Comparison of ENCODE assay signal across 1 cellular context in the genomic region with DNA sequence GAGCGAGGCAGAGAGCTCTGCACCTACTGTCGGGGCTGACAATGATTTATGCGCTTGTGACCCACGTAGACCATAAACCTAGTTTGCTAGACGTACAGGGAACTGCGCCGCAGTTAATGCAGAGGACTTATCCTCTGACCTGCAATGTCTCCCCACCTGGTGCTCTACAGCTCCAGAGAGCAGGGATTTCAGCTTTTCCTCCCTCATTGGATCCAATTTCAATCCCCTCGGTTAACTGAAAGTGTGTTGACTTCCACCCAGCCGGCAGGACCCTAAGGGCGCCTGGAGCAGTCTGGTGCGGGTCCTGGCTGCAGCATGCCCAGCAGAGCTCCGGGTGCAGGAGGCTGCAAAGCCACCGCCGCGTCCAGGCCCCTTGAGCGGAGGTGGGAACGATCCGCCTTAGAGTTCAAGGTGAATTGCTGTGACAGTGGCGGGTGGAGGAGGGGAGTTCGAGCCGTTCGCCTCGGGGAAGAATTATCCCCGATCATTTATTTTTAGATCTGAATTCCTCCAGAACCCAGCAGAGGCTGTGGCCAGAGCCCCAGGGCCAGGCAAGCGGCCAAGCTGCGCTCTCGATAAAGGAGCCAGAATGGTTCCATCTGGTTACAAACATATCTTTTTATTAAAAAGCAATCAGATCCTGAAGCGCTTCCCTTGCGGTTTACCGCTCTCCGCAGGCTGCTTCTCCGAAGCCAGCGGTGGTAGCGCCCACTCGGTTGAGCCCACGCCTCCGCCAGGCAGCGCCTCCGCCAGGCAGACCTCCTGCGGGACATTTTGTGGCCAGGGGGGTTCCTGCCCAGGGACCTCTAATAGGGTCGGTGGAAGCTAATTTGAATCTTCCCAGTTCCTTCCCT.
TF ChIP-seq lines count a peak whose summit lies in the region.

No MANE protein-coding gene starts in this region.

TF ChIP-seq in HEK293, 187 proteins besides CTCF, POLR2A, EP300 and RAD21 (continued from another document):
- TF ChIP-seq, protein P1, sequence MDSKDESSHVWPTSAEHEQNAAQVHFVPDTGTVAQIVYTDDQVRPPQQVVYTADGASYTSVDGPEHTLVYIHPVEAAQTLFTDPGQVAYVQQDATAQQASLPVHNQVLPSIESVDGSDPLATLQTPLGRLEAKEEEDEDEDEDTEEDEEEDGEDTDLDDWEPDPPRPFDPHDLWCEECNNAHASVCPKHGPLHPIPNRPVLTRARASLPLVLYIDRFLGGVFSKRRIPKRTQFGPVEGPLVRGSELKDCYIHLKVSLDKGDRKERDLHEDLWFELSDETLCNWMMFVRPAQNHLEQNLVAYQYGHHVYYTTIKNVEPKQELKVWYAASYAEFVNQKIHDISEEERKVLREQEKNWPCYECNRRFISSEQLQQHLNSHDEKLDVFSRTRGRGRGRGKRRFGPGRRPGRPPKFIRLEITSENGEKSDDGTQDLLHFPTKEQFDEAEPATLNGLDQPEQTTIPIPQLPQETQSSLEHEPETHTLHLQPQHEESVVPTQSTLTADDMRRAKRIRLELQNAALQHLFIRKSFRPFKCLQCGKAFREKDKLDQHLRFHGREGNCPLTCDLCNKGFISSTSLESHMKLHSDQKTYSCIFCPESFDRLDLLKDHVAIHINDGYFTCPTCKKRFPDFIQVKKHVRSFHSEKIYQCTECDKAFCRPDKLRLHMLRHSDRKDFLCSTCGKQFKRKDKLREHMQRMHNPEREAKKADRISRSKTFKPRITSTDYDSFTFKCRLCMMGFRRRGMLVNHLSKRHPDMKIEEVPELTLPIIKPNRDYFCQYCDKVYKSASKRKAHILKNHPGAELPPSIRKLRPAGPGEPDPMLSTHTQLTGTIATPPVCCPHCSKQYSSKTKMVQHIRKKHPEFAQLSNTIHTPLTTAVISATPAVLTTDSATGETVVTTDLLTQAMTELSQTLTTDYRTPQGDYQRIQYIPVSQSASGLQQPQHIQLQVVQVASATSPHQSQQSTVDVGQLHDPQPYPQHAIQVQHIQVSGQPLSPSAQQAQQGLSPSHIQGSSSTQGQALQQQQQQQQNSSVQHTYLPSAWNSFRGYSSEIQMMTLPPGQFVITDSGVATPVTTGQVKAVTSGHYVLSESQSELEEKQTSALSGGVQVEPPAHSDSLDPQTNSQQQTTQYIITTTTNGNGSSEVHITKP (tag by site-specific recombination; IDR thresholded peaks at IDR 0.05): peak; percentile 65; the same call in 1 of the 2 replicates
- TF ChIP-seq SALL2 (tag by site-specific recombination; IDR thresholded peaks at IDR 0.05; ENCODE audit: borderline replicate concordance): no peak
- TF ChIP-seq, protein P2, sequence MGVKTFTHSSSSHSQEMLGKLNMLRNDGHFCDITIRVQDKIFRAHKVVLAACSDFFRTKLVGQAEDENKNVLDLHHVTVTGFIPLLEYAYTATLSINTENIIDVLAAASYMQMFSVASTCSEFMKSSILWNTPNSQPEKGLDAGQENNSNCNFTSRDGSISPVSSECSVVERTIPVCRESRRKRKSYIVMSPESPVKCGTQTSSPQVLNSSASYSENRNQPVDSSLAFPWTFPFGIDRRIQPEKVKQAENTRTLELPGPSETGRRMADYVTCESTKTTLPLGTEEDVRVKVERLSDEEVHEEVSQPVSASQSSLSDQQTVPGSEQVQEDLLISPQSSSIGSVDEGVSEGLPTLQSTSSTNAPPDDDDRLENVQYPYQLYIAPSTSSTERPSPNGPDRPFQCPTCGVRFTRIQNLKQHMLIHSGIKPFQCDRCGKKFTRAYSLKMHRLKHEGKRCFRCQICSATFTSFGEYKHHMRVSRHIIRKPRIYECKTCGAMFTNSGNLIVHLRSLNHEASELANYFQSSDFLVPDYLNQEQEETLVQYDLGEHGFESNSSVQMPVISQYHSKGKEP (tag by site-specific recombination; IDR thresholded peaks at IDR 0.05): no peak
- TF ChIP-seq, protein P3, sequence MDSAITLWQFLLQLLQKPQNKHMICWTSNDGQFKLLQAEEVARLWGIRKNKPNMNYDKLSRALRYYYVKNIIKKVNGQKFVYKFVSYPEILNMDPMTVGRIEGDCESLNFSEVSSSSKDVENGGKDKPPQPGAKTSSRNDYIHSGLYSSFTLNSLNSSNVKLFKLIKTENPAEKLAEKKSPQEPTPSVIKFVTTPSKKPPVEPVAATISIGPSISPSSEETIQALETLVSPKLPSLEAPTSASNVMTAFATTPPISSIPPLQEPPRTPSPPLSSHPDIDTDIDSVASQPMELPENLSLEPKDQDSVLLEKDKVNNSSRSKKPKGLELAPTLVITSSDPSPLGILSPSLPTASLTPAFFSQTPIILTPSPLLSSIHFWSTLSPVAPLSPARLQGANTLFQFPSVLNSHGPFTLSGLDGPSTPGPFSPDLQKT (IDR thresholded peaks at IDR 0.05; ENCODE audit: borderline replicate concordance, low read depth, low read length): no peak
- peak; percentile 11; the same call in 1 of the 2 replicates for TF ChIP-seq ZNF335 (tag by site-specific recombination; conservative IDR thresholded peaks at IDR 0.05)
- TF ChIP-seq ZNF660 (tag by site-specific recombination; IDR thresholded peaks at IDR 0.05): no peak
- TF ChIP-seq ZBTB1 (tag by site-specific recombination; IDR thresholded peaks at IDR 0.05): no peak
